Comparison of ENCODE assay signal across 10 cellular contexts in the genomic region with DNA sequence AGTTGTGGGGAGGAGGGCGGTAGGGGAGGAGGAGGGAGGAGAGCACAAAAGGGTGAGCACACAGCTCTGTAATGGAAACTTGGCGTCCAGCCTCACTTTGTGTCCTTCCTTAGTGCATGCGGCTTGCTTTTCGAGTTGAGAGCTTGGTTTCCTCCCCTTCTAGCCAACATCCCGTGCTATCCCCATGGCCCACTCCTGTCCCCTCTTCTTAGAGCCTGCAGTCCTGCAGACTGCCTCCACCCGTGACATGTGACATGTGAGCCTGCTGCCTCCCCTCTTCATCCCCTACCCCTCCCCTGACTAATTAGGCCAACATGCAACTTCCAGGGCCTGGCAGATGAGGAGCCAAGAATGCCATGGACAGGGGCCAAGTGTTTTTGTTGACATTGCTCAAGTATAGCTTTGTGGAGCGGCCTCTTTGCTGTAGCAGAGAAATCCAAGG.
A peak's percentile ranks its signal among the peaks of the same experiment; 100 is the strongest.
DNase-seq lines count a peak whose midpoint lies in the region; ATAC-seq, FAIRE-seq and TF ChIP-seq lines count a peak whose summit lies in the region.
"Had no signal": no experiment of that assay in that cellular context is flagged by ENCODE, and none has a peak within 500 bp of the region (broad histone marks: within the 10 kb centered on the region; RNA-seq: fewer than 3 reads in every experiment).

No MANE protein-coding gene starts in this region.

- no peaks in the 10 kb centered on the region for H4K20me1 ChIP-seq in GM23338 (replicated peaks; ENCODE audit: insufficient read depth)

- TF ChIP-seq CTCF in bronchial epithelial cell (IDR thresholded peaks at IDR 0.05; ENCODE audit: insufficient read depth, low read length, severe bottlenecking) (no peak), GM23338 (conservative IDR thresholded peaks at IDR 0.05; ENCODE audit: low read depth in 2 of 2) (no peak), GM20000 (IDR thresholded peaks at IDR 0.05; ENCODE audit: extremely low read depth, missing control alignments) (no peak)

- H3K36me3 Mint-ChIP-seq in GM23338 (ENCODE audit: low read depth) = no peaks in the 10 kb centered on the region

- DNase-seq in NCI-H128 (lab: John Stamatoyannopoulos, UW; ENCODE audit: unreplicated experiment) (peak; percentile 42), bronchial epithelial cell (ENCODE audit: low read depth) (peak; percentile 16), left lobe of liver (ENCODE audit: low spot score) (peak; percentile 53), superior temporal gyrus (ENCODE audit: extremely low spot score) (peak; percentile 27), NCI-H2227 treated with DMSO at 0.1 percent for 48 hours (lab: John Stamatoyannopoulos, UW) (no peak), GM23338 (ENCODE audit: low spot score) (no peak), GM20000 (ENCODE audit: low spot score) (no peak), GM19238 (ENCODE audit: insufficient read length, low spot score) (no peak)
- DNase-seq: activated gamma-delta T cell treated with Interleukin-2 at 50 U/mL for 16 hours had no signal

- no peaks in the 10 kb centered on the region for H3K4me1 ChIP-seq in GM23338 (ENCODE audit: insufficient read depth)

- H3K4me1 Mint-ChIP-seq in GM23338 = peaks cover 3% of the 10 kb centered on the region; the same call in 2 of the 3 replicates

- FAIRE-seq in bronchial epithelial cell (lab: Jason Lieb, UNC) = no peak

- ATAC-seq in left lobe of liver = peak; percentile 66
- ATAC-seq in GM23338 = no peak

- H3K27me3 ChIP-seq in bronchial epithelial cell (ENCODE audit: control insufficient read depth, insufficient read depth, low read length) = no peaks in the 10 kb centered on the region
- H3K27me3 ChIP-seq in GM23338 (ENCODE audit: insufficient read depth) = no peaks in the 10 kb centered on the region

- no peaks in the 10 kb centered on the region for H3K79me2 ChIP-seq in GM23338 (replicated peaks; ENCODE audit: insufficient read depth)

- H3K36me3 ChIP-seq in bronchial epithelial cell (ENCODE audit: control insufficient read depth, insufficient read depth, low read length) (no peaks in the 10 kb centered on the region), GM23338 (ENCODE audit: insufficient read depth) (no peaks in the 10 kb centered on the region)

- H3K4me3 Mint-ChIP-seq in GM23338 = no peak overlapping the region

- H3K27ac ChIP-seq in GM23338 (ENCODE audit: low read depth) = no peak overlapping the region
- H3K27ac ChIP-seq: KMS-11 had no signal

- H3K4me2 ChIP-seq in GM23338 = no peak overlapping the region
- H3K4me2 ChIP-seq: KMS-11 had no signal

- no peaks in the 10 kb centered on the region for H3K9me3 Mint-ChIP-seq in GM23338

- H3K27me3 Mint-ChIP-seq in GM23338 (ENCODE audit: insufficient read depth, low read depth, poor library complexity) = peaks cover 8% of the 10 kb centered on the region

- H3K9me2 ChIP-seq in GM23338 (ENCODE audit: insufficient read depth) = peaks cover 12% of the 10 kb centered on the region; the same call in 1 of the 2 replicates

- H3K4me3 ChIP-seq in bronchial epithelial cell (ENCODE audit: low read depth, low read length) (no peak overlapping the region), GM23338 (no peak overlapping the region)

- no peaks in the 10 kb centered on the region for H3F3A ChIP-seq in GM23338 (replicated peaks; ENCODE audit: low read depth)

- H3K27ac Mint-ChIP-seq in GM23338 = no peak overlapping the region; the same call in 1 of the 2 replicates

- H2AFZ ChIP-seq in GM23338 = no peak overlapping the region

TF ChIP-seq in GM23338, 12 proteins besides CTCF, POLR2A, EP300 and RAD21 (continues in another document):
- TF ChIP-seq EZH2phosphoT487 (IDR thresholded peaks at IDR 0.05; ENCODE audit: unreplicated experiment) (no peak), ZNF114 (CRISPR knock-in tag; IDR thresholded peaks at IDR 0.05) (no peak), CREB1 (CRISPR knock-in tag; IDR thresholded peaks at IDR 0.05; ENCODE audit: low read depth) (no peak), POLR2AphosphoS5 (IDR thresholded peaks at IDR 0.05; ENCODE audit: low read depth) (no peak), STAT1 (IDR thresholded peaks at IDR 0.05; ENCODE audit: unreplicated experiment) (no peak), ZNF331 (CRISPR knock-in tag; IDR thresholded peaks at IDR 0.05; ENCODE audit: low read depth) (no peak), EZH2 (IDR thresholded peaks at IDR 0.05; ENCODE audit: low read depth, unreplicated experiment) (no peak), JUNB (IDR thresholded peaks at IDR 0.05; ENCODE audit: unreplicated experiment) (no peak)
- TF ChIP-seq, protein P1, sequence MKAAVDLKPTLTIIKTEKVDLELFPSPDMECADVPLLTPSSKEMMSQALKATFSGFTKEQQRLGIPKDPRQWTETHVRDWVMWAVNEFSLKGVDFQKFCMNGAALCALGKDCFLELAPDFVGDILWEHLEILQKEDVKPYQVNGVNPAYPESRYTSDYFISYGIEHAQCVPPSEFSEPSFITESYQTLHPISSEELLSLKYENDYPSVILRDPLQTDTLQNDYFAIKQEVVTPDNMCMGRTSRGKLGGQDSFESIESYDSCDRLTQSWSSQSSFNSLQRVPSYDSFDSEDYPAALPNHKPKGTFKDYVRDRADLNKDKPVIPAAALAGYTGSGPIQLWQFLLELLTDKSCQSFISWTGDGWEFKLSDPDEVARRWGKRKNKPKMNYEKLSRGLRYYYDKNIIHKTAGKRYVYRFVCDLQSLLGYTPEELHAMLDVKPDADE (IDR thresholded peaks at IDR 0.05) = no peak
- TF ChIP-seq, protein P2, sequence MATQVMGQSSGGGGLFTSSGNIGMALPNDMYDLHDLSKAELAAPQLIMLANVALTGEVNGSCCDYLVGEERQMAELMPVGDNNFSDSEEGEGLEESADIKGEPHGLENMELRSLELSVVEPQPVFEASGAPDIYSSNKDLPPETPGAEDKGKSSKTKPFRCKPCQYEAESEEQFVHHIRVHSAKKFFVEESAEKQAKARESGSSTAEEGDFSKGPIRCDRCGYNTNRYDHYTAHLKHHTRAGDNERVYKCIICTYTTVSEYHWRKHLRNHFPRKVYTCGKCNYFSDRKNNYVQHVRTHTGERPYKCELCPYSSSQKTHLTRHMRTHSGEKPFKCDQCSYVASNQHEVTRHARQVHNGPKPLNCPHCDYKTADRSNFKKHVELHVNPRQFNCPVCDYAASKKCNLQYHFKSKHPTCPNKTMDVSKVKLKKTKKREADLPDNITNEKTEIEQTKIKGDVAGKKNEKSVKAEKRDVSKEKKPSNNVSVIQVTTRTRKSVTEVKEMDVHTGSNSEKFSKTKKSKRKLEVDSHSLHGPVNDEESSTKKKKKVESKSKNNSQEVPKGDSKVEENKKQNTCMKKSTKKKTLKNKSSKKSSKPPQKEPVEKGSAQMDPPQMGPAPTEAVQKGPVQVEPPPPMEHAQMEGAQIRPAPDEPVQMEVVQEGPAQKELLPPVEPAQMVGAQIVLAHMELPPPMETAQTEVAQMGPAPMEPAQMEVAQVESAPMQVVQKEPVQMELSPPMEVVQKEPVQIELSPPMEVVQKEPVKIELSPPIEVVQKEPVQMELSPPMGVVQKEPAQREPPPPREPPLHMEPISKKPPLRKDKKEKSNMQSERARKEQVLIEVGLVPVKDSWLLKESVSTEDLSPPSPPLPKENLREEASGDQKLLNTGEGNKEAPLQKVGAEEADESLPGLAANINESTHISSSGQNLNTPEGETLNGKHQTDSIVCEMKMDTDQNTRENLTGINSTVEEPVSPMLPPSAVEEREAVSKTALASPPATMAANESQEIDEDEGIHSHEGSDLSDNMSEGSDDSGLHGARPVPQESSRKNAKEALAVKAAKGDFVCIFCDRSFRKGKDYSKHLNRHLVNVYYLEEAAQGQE (IDR thresholded peaks at IDR 0.05; ENCODE audit: unreplicated experiment) = no peak

Comparison
In these comparisons a context has a peak if more than half of its experiments do, and no peak if none do; other contexts are left out.
1. DNase-seq: peak in NCI-H128 (single experiment), bronchial epithelial cell (single experiment), left lobe of liver (single experiment) and superior temporal gyrus (single experiment); none in NCI-H2227 treated with DMSO at 0.1 percent for 48 hours (single experiment), GM23338 (single experiment), GM20000 (single experiment) and GM19238 (single experiment).